In the genomic region with DNA sequence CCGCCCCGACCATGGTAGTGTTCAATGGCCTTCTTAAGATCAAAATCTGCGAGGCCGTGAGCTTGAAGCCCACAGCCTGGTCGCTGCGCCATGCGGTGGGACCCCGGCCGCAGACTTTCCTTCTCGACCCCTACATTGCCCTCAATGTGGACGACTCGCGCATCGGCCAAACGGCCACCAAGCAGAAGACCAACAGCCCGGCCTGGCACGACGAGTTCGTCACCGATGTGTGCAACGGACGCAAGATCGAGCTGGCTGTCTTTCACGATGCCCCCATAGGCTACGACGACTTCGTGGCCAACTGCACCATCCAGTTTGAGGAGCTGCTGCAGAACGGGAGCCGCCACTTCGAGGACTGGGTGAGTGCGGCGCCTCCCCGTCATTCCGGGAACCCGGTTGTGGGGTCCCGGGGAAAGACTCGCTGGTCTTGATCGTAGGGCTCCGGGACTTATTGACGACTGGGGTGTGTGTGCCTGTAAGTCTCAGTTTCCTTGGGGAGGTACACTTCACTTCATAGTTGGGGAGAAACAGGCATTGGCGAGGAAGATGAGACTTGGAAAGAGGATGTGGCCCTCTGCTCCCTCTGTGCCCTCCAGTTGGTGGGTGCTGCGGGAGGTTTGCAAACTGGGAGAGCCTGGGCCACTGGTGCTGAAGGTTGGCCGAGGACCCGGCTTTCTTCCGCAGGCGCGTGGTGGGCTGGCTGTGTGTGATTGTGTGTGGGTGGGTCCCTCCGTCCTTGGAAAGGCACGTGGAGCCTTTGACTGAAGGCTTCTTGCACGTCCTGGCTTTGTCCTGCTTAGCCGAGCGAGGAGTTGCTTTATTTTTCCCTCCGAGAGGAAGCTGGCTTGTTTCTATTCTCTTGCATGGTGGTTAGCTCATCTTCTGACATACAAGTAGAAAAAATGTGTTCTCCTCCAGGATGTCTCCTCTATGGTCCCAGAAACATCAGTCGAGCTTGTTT, we compare ENCODE assay signal across 8 cellular contexts. TPM values are rescaled to one million over a fixed set of nuclear protein-coding genes. Genes with fewer than 3 reads are reported as not detected.
DNase-seq lines count a peak whose midpoint lies in the region; ATAC-seq and TF ChIP-seq lines count a peak whose summit lies in the region.

No MANE protein-coding gene starts in this region.

- peak overlapping the region; percentile 8 to 97 (median 96) for H3K9ac ChIP-seq in skeletal muscle tissue (ENCODE audit: low read depth in 1 of 3, low read length in 3 of 3)

- peaks cover 20% of the 10 kb centered on the region for H3K4me1 ChIP-seq in ACC112 (ENCODE audit: control insufficient read depth, insufficient read depth, low read length, unreplicated experiment)
- H3K4me1 ChIP-seq in skeletal muscle tissue (ENCODE audit: control insufficient read depth in 3 of 3, insufficient read depth in 3 of 3, low read length in 3 of 3), result peaks cover 15 to 36% (median 23%) of the 10 kb centered on the region in 3 donors

- no peak for TF ChIP-seq CTCF in brain microvascular endothelial cell (IDR thresholded peaks at IDR 0.05; ENCODE audit: low read depth, low read length, missing control alignments)

- in situ Hi-C loops in brain microvascular endothelial cell (cut with HindIII; ENCODE audit: low pct_ligation_motif_present, low sequenced_read_pairs), result no loop called here

- no peak overlapping the region; the same call in 1 of the 2 replicates for H3K27ac ChIP-seq in ACC112 (ENCODE audit: low read depth, low read length)
- H3K27ac ChIP-seq in brain microvascular endothelial cell, result no peak overlapping the region
- H3K27ac ChIP-seq in skeletal muscle tissue (ENCODE audit: low read depth, low read length), result peak overlapping the region; percentile 98

- H3K4me3 Mint-ChIP-seq in immature natural killer cell, result peak overlapping the region; percentile 86 to 92 (median 90)

- H3K36me3 Mint-ChIP-seq in immature natural killer cell, result peaks cover 0 to 4% (median 0%) of the 10 kb centered on the region in 3 donors

- H3K27me3 ChIP-seq in ACC112 (ENCODE audit: insufficient read depth, low read length) (no peaks in the 10 kb centered on the region), H7 (ENCODE audit: control insufficient read depth, insufficient read depth, low read length) (peaks cover 61% of the 10 kb centered on the region), brain microvascular endothelial cell (replicated peaks) (no peaks in the 10 kb centered on the region), skeletal muscle tissue (ENCODE audit: control insufficient read depth in 3 of 3, insufficient read depth in 3 of 3, low read length in 3 of 3) (no peaks in the 10 kb centered on the region)

- peak; percentile 67 for DNase-seq in H7
- DNase-seq in SKM-1 treated with dmso at 0.1 percent for 144 hours (lab: John Stamatoyannopoulos, UW; ENCODE audit: unreplicated experiment), result peak; percentile 44
- DNase-seq in brain microvascular endothelial cell, result peak; percentile 35
- peak in 2 of 3 donors; percentile 25 to 29 for DNase-seq in immature natural killer cell
- no peak for DNase-seq in superior temporal gyrus (ENCODE audit: extremely low spot score)

- H3K36me3 ChIP-seq in ACC112 (ENCODE audit: insufficient read depth, low read length), result no peaks in the 10 kb centered on the region
- no peaks in the 10 kb centered on the region for H3K36me3 ChIP-seq in H7 (replicated peaks; ENCODE audit: control insufficient read depth, insufficient read depth, low read length)
- no peaks in the 10 kb centered on the region for H3K36me3 ChIP-seq in brain microvascular endothelial cell (replicated peaks)
- H3K36me3 ChIP-seq in skeletal muscle tissue (ENCODE audit: control insufficient read depth in 3 of 3, insufficient read depth in 3 of 3, low read length in 3 of 3), result peaks cover 0 to 3% (median 0%) of the 10 kb centered on the region in 3 donors

- H3K9me3 ChIP-seq in skeletal muscle tissue (ENCODE audit: control insufficient read depth in 3 of 3, low read length in 3 of 3), result no peaks in the 10 kb centered on the region

- H3K27ac Mint-ChIP-seq in immature natural killer cell, result peak overlapping the region; percentile 43 to 90 (median 82)

- peak overlapping the region; percentile 19 for H2AFZ ChIP-seq in ACC112 (ENCODE audit: low read length, unreplicated experiment)

- H3K9me3 Mint-ChIP-seq in immature natural killer cell, result no peaks in the 10 kb centered on the region

- peaks cover 36% of the 10 kb centered on the region for H3K79me2 ChIP-seq in ACC112 (ENCODE audit: control insufficient read depth, insufficient read depth, low read length, unreplicated experiment)

- no peak for ATAC-seq in HG02610 (IDR thresholded peaks at IDR 0.05; ENCODE audit: unreplicated experiment)

- H3K4me3 ChIP-seq in ACC112 (ENCODE audit: low read depth, low read length), result peak overlapping the region; percentile 97
- H3K4me3 ChIP-seq in H7 (ENCODE audit: insufficient read depth, low read depth, low read length), result peak overlapping the region; percentile 63
- H3K4me3 ChIP-seq in brain microvascular endothelial cell (ENCODE audit: low read depth, low read length), result peak overlapping the region; percentile 78
- H3K4me3 ChIP-seq in skeletal muscle tissue (ENCODE audit: low read length in 3 of 3), result peak overlapping the region; percentile 82 to 88 (median 88)

- H3K27me3 Mint-ChIP-seq in immature natural killer cell (ENCODE audit: low read depth in 3 of 3), result peaks cover 13 to 29% (median 22%) of the 10 kb centered on the region in 3 donors

- H3K4me1 Mint-ChIP-seq in immature natural killer cell, result peaks cover 25 to 40% of the 10 kb centered on the region in 2 donors

RNA-seq across cellular contexts. Expression of a gene that starts 0.9 kb away (rescaled TPM):
- total RNA-seq in H7 (2014; rRNA removed; shearing (Covaris generic)), result 1.2 and 1.9 TPM in 2 replicates
- polyA plus RNA-seq in immature natural killer cell, result 1 to 10 TPM; 1.0 to 3.0 (median 2.5) TPM
- 9.4 TPM for total RNA-seq in skeletal muscle tissue

RNA-seq across cellular contexts. Expression of a gene that starts 41.3 kb away (rescaled TPM):
- 22.2 and 24.1 TPM in 2 replicates for total RNA-seq in H7 (2014; rRNA removed; shearing (Covaris generic))
- 10 to 100 TPM in 2 of 3 donors, 1 to 10 TPM in 1; 5.9 to 13.4 (median 10.2) TPM for polyA plus RNA-seq in immature natural killer cell
- 57.9 TPM for total RNA-seq in skeletal muscle tissue
